ENCODE assay signal across 29 cellular contexts in genomic region chr1:177118901-177119300, GRCh38. TPM values are rescaled to one million over a fixed set of nuclear protein-coding genes. Genes with fewer than 3 reads are reported as not detected.
"Had no signal": no experiment of that assay in that cellular context is flagged by ENCODE, and none has a peak within 500 bp of the region (broad histone marks: within the 10 kb centered on the region; RNA-seq: fewer than 3 reads in every experiment).

No MANE protein-coding gene starts in this region.

- DNase-seq: immature natural killer cell; kidney; left colon; left lung; lower lobe of right lung; mammary epithelial cell; mesenchymal stem cell; naive thymus-derived CD8-positive, alpha-beta T cell; psoas muscle; right lobe of liver; stimulated activated CD4-positive, alpha-beta T cell treated with anti-CD3 and anti-CD28 coated beads, Interleukin-12 subunit alpha, Interleukin-12 subunit beta, amount 100 ng/mL, for 4 hours; stimulated activated CD4-positive, alpha-beta T cell treated with anti-CD3 and anti-CD28 coated beads, Interleukin-15, amount 100 ng/mL, for 24 hours; stimulated activated CD4-positive, alpha-beta T cell treated with anti-CD3 and anti-CD28 coated beads, Interleukin-2, amount 100 ng/mL, for 24 hours; stimulated activated CD4-positive, alpha-beta T cell treated with anti-CD3 and anti-CD28 coated beads, Interleukin-4, amount 100 ng/mL, for 1 hour; stimulated activated naive CD4-positive, alpha-beta T cell; tibial artery; trophoblast cell; upper lobe of right lung had no signal

- H3K36me3 ChIP-seq: left lung, lower lobe of right lung, neural progenitor cell, neutrophil, right atrium auricular region, right lobe of liver, suprapubic skin, thoracic aorta, tibial artery, upper lobe of right lung had no signal

- H3K4me3 ChIP-seq: left lung, lower lobe of right lung, neural progenitor cell, psoas muscle, right atrium auricular region, right lobe of liver, smooth muscle cell, suprapubic skin, thoracic aorta, tibial artery, upper lobe of right lung had no signal

- H3K4me1 Mint-ChIP-seq: immature natural killer cell had no signal

- H3K27ac ChIP-seq: left lung, lower lobe of right lung, neural progenitor cell, neutrophil, parathyroid adenoma, psoas muscle, right atrium auricular region, right lobe of liver, suprapubic skin, thoracic aorta, tibial artery, upper lobe of right lung had no signal

- H3K9me3 ChIP-seq: left lung, lower lobe of right lung, neutrophil, psoas muscle, right atrium auricular region, right lobe of liver, suprapubic skin, thoracic aorta, tibial artery, upper lobe of right lung had no signal

- H3K36me3 Mint-ChIP-seq: immature natural killer cell; naive thymus-derived CD8-positive, alpha-beta T cell had no signal

- H3K4me1 ChIP-seq: left lung, lower lobe of right lung, neural progenitor cell, parathyroid adenoma, psoas muscle, right atrium auricular region, right lobe of liver, suprapubic skin, tibial artery, upper lobe of right lung had no signal

- ATAC-seq: left colon; left lung; lower lobe of right lung; naive thymus-derived CD8-positive, alpha-beta T cell; psoas muscle; right lobe of liver; upper lobe of right lung had no signal

- H3K27me3 ChIP-seq: left lung, neural progenitor cell, neutrophil, right atrium auricular region, right lobe of liver, upper lobe of right lung had no signal

- H3K9me3 Mint-ChIP-seq: nephron, neural progenitor cell had no signal

- H3K27ac Mint-ChIP-seq: immature natural killer cell; naive thymus-derived CD8-positive, alpha-beta T cell; nephron; neural progenitor cell; stimulated activated naive CD8-positive, alpha-beta T cell treated with anti-CD3 and anti-CD28 coated beads, Interleukin-15, Interleukin-2, amounts not matched to agents 100 ng/mL and 50 ng/mL, for 24 hours had no signal

- H3K4me3 Mint-ChIP-seq: immature natural killer cell; naive thymus-derived CD8-positive, alpha-beta T cell; nephron; neural progenitor cell; stimulated activated naive CD8-positive, alpha-beta T cell treated with anti-CD3 and anti-CD28 coated beads, Interleukin-15, Interleukin-2, amounts not matched to agents 100 ng/mL and 50 ng/mL, for 24 hours had no signal

RNA-seq across cellular contexts. Expression of gene ASTN1, which starts 45.6 kb away (rescaled TPM):
- total RNA-seq: naive thymus-derived CD8-positive, alpha-beta T cell; osteocyte had no signal

RNA-seq across cellular contexts. Expression of gene BRINP2, which starts 51.9 kb away (rescaled TPM):
- total RNA-seq: kidney; lower lobe of right lung; mammary epithelial cell; naive thymus-derived CD8-positive, alpha-beta T cell; osteocyte; renal cortical epithelial cell; smooth muscle cell; thoracic aorta; upper lobe of right lung had no signal
